9 cellular contexts compared by ENCODE assay signal in genomic region chr4:74206088-74206826, GRCh38. TPM values are rescaled to one million over a fixed set of nuclear protein-coding genes. Genes with fewer than 3 reads are reported as not detected.
A peak's percentile ranks its signal among the peaks of the same experiment; 100 is the strongest.
DNase-seq lines count a peak whose midpoint lies in the region; ATAC-seq and TF ChIP-seq lines count a peak whose summit lies in the region.
"Had no signal": no experiment of that assay in that cellular context is flagged by ENCODE, and none has a peak within 500 bp of the region (broad histone marks: within the 10 kb centered on the region; RNA-seq: fewer than 3 reads in every experiment).

No MANE protein-coding gene starts in this region.

- H3K4me1 ChIP-seq in CD8-positive, alpha-beta T cell (ENCODE audit: insufficient read depth, low read length): no peaks in the 10 kb centered on the region
- H3K4me1 ChIP-seq in spleen (peaks cover 0 to 16% (median 5%) of the 10 kb centered on the region in 6 donors), suprapubic skin (no peaks in the 10 kb centered on the region)

- H3K27ac ChIP-seq in CD8-positive, alpha-beta T cell (ENCODE audit: low read depth, low read length): no peak overlapping the region
- H3K27ac ChIP-seq in spleen: peak overlapping the region in 7 of 8 donors; percentile 42 to 83 (median 72)
- H3K27ac ChIP-seq in suprapubic skin: no peak overlapping the region

- no peaks in the 10 kb centered on the region for H3K36me3 ChIP-seq in CD8-positive, alpha-beta T cell (ENCODE audit: insufficient read depth, low read length)
- H3K36me3 ChIP-seq in spleen: peaks cover 0 to 11% (median 3%) of the 10 kb centered on the region in 6 donors
- peaks cover 8% of the 10 kb centered on the region for H3K36me3 ChIP-seq in suprapubic skin

- H3K4me1 Mint-ChIP-seq in CD8-positive, alpha-beta T cell (ENCODE audit: low read depth): peaks cover 3% of the 10 kb centered on the region

- TF ChIP-seq EP300 in suprapubic skin (IDR thresholded peaks at IDR 0.05): no peak

- H3K4me3 Mint-ChIP-seq in CD8-positive, alpha-beta T cell: no peak overlapping the region

- POLR2A ChIA-PET in CD8-positive, alpha-beta T cell (lab: Charles Lee): no interaction called here

- H3K4me3 ChIP-seq in CD8-positive, alpha-beta T cell (ENCODE audit: low read depth, low read length): no peak overlapping the region
- H3K4me3 ChIP-seq in spleen (peak overlapping the region in 1 of 8 donors; percentile 15), suprapubic skin (no peak overlapping the region)

- H3K27me3 ChIP-seq in CD8-positive, alpha-beta T cell (ENCODE audit: insufficient read depth, low read length): no peaks in the 10 kb centered on the region
- H3K27me3 ChIP-seq in spleen (replicated peaks in 1 of 7): no peaks in the 10 kb centered on the region
- no peaks in the 10 kb centered on the region for H3K27me3 ChIP-seq in suprapubic skin

- peaks cover 32% of the 10 kb centered on the region for H3K36me3 Mint-ChIP-seq in CD8-positive, alpha-beta T cell

- DNase-seq in CD8-positive, alpha-beta T cell: no peak
- DNase-seq in astrocyte of the hippocampus (ENCODE audit: low read depth, low spot score): peak; percentile 93
- DNase-seq in spleen: no peak
- DNase-seq in suprapubic skin (ENCODE audit: low spot score in 2 of 2): no peak
- DNase-seq in NCI-H1105 (lab: John Stamatoyannopoulos, UW): no peak
- no peak for DNase-seq in activated CD4-positive, CD25-positive, alpha-beta regulatory T cell treated with anti-CD3 and anti-CD28 coated beads, Interleukin-2, amount 50 U/mL, for 72 hours

- intact Hi-C loops in CD8-positive, alpha-beta T cell (cut with DNase I, micrococcal nuclease): no loop called here
- intact Hi-C loops in spleen (cut with DNase I; ENCODE audit: low total_unique reads): no loop called here

- TF ChIP-seq CTCF in CD8-positive, alpha-beta T cell (IDR thresholded peaks at IDR 0.05): no peak
- no peak for TF ChIP-seq CTCF in spleen (IDR thresholded peaks at IDR 0.05 in 8 of 11, conservative IDR thresholded peaks at IDR 0.05 in 3 of 11)
- no peak for TF ChIP-seq CTCF in suprapubic skin (IDR thresholded peaks at IDR 0.05)

- H3K27me3 Mint-ChIP-seq in CD8-positive, alpha-beta T cell (ENCODE audit: low read depth): no peaks in the 10 kb centered on the region

- TF ChIP-seq POLR2A in spleen (IDR thresholded peaks at IDR 0.05): no peak
- TF ChIP-seq POLR2A in suprapubic skin (IDR thresholded peaks at IDR 0.05): no peak

- H3K9me3 Mint-ChIP-seq in CD8-positive, alpha-beta T cell: no peaks in the 10 kb centered on the region

- CTCF ChIA-PET in CD8-positive, alpha-beta T cell (lab: Charles Lee): no interaction called here

- peak overlapping the region; percentile 45 for H3K27ac Mint-ChIP-seq in CD8-positive, alpha-beta T cell

- ATAC-seq in CD8-positive, alpha-beta T cell: no peak
- peak; percentile 85 for ATAC-seq in GM19438 (IDR thresholded peaks at IDR 0.05; ENCODE audit: low read depth, unreplicated experiment)
- ATAC-seq in HG03432 (IDR thresholded peaks at IDR 0.05; ENCODE audit: unreplicated experiment): peak; percentile 89
- ATAC-seq: HCT116 had no signal

- WGBS in spleen, 5 donors: 34 to 49% (median 42%) methylated on average over 3 of the region's 3 CpGs
- WGBS in suprapubic skin: 38% methylated on average over 3 of the region's 3 CpGs

- H3K9me3 ChIP-seq in CD8-positive, alpha-beta T cell (ENCODE audit: low read length): no peaks in the 10 kb centered on the region
- H3K9me3 ChIP-seq in spleen (peaks cover 0 to 10% (median 0%) of the 10 kb centered on the region in 8 donors), suprapubic skin (no peaks in the 10 kb centered on the region)

RNA-seq across cellular contexts. Expression of gene MTHFD2L, which starts 48.3 kb away (rescaled TPM):
- total RNA-seq in CD8-positive, alpha-beta T cell: 10 to 100 TPM; 10.7 to 11.3 TPM
- total RNA-seq in spleen (10 to 100 TPM in 6 of 7 donors, 1 to 10 TPM in 1; 9.2 to 19.7 (median 14.9) TPM), suprapubic skin (10 to 100 TPM; 13.1 to 22.9 (median 15.3) TPM)
- polyA plus RNA-seq in spleen: 10 to 100 TPM in 1 of 3 donors, 1 to 10 TPM in 2; 7.8 to 10.4 (median 9.3) TPM

Comparison
In these comparisons a context has a peak if more than half of its experiments do, and no peak if none do; other contexts are left out.
1. H3K27ac ChIP-seq: peak in spleen (7 of 8); none in CD8-positive, alpha-beta T cell (single experiment) and suprapubic skin (single experiment).